Comparison of ENCODE assay signal across 8 cellular contexts in the genomic region with DNA sequence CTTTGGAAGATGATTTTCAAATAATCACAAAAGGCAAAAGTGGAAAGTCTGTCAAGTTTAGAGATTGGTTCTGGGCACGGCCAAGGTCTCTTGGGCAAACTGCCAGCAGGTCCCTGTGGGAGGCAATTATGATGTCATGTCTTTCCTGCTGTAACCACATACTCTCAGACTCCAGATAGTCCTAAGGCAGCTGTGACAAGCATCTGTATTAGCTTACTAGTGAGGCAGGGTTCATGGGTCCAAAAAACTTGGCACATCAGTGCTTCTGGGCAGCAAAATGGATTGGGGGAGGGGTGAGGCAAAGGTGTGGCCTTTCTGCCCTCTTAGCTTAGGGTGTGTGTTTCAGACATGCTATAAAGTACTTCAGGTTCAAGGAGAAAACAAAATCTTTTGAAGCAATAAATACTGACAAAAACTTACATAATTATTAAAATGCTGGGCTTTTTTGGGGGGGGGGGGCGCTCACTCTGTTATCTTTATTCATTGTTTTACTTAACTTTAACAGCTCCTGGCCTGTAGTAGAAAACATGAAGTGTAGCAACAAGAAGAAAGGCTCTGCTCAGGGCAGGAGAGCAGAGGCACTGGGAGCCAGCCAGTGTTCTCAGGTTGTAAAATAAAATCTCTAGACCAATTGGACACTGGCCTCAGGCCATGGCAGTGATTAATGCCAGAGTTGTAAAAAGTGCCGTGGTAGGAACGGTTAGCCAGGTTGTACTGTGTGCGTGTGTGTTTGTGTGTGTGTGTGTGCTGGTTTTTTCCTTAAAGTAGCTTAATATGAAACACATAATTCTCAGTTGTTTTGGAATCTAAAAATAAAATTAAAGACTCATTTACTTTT. TPM values are rescaled to one million over a fixed set of nuclear protein-coding genes. Genes with fewer than 3 reads are reported as not detected.
A peak's percentile ranks its signal among the peaks of the same experiment; 100 is the strongest.
DNase-seq lines count a peak whose midpoint lies in the region; ATAC-seq and TF ChIP-seq lines count a peak whose summit lies in the region.

No MANE protein-coding gene starts in this region.

- ATAC-seq in GM19468 (IDR thresholded peaks at IDR 0.05; ENCODE audit: extremely low read depth, unreplicated experiment) (peak; percentile 58), WTC11 (no peak)

- peaks cover 2% of the 10 kb centered on the region; the same call in 1 of the 2 replicates for H3K4me1 Mint-ChIP-seq in WTC11

- POLR2A ChIA-PET in WTC11 (lab: Charles Lee) = interaction anchor here (0.7 to 1.2 kb wide), 2 partner anchors 14 to 1082 kb away, joined by 4 to 5 read pairs; a partner anchor contains a TSS

- no peaks in the 10 kb centered on the region; the same call in 1 of the 2 replicates for H3K27me3 Mint-ChIP-seq in WTC11 (ENCODE audit: low read depth)

- no peaks in the 10 kb centered on the region for H3K36me3 Mint-ChIP-seq in WTC11

- DNase-seq in AG10803 (ENCODE audit: low read depth) (peak; percentile 82), NCI-H1105 treated with DMSO at 0.1 percent for 48 hours (lab: John Stamatoyannopoulos, UW) (peak; percentile 92), UCSD-AML1 (lab: John Stamatoyannopoulos, UW; ENCODE audit: unreplicated experiment) (peak; percentile 71), fibroblast of peridontal ligament (ENCODE audit: extremely low read depth) (peak; percentile 94), posterior vena cava (ENCODE audit: low spot score) (peak; percentile 91), WTC11 (ENCODE audit: low spot score) (no peak), NK-92 (lab: John Stamatoyannopoulos, UW; ENCODE audit: unreplicated experiment) (no peak)

- TF ChIP-seq CTCF in AG10803 (conservative IDR thresholded peaks at IDR 0.05; ENCODE audit: low read length) = no peak
- no peak for TF ChIP-seq CTCF in WTC11 (IDR thresholded peaks at IDR 0.05)

- CTCF ChIA-PET in WTC11 (lab: Charles Lee) = interaction anchor here (1.0 to 1.6 kb wide), 2 partner anchors 165 to 187 kb away, joined by 5 read pairs; no protein-coding TSS in a partner anchor

- no peak overlapping the region for H3K4me3 Mint-ChIP-seq in WTC11

- H3K9me3 Mint-ChIP-seq in WTC11 = peaks cover 3% of the 10 kb centered on the region

- no peak overlapping the region for H3K27ac Mint-ChIP-seq in WTC11

- H3K4me3 ChIP-seq in AG10803 (ENCODE audit: low read length) = no peak overlapping the region

- intact Hi-C loops in posterior vena cava (cut with DNase I) = no loop called here

TF ChIP-seq in WTC11, 78 proteins besides CTCF, POLR2A, EP300 and RAD21 (continues in another document):
- TF ChIP-seq, protein P1, sequence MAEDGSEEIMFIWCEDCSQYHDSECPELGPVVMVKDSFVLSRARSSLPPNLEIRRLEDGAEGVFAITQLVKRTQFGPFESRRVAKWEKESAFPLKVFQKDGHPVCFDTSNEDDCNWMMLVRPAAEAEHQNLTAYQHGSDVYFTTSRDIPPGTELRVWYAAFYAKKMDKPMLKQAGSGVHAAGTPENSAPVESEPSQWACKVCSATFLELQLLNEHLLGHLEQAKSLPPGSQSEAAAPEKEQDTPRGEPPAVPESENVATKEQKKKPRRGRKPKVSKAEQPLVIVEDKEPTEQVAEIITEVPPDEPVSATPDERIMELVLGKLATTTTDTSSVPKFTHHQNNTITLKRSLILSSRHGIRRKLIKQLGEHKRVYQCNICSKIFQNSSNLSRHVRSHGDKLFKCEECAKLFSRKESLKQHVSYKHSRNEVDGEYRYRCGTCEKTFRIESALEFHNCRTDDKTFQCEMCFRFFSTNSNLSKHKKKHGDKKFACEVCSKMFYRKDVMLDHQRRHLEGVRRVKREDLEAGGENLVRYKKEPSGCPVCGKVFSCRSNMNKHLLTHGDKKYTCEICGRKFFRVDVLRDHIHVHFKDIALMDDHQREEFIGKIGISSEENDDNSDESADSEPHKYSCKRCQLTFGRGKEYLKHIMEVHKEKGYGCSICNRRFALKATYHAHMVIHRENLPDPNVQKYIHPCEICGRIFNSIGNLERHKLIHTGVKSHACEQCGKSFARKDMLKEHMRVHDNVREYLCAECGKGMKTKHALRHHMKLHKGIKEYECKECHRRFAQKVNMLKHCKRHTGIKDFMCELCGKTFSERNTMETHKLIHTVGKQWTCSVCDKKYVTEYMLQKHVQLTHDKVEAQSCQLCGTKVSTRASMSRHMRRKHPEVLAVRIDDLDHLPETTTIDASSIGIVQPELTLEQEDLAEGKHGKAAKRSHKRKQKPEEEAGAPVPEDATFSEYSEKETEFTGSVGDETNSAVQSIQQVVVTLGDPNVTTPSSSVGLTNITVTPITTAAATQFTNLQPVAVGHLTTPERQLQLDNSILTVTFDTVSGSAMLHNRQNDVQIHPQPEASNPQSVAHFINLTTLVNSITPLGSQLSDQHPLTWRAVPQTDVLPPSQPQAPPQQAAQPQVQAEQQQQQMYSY (CRISPR knock-in tag; IDR thresholded peaks at IDR 0.05) = no peak
- no peak for TF ChIP-seq ZNF219 (CRISPR knock-in tag; IDR thresholded peaks at IDR 0.05; ENCODE audit: borderline replicate concordance)
- no peak for TF ChIP-seq IRF2 (CRISPR knock-in tag; IDR thresholded peaks at IDR 0.05; ENCODE audit: borderline replicate concordance, low read depth)
- TF ChIP-seq GTF2I (CRISPR knock-in tag; conservative IDR thresholded peaks at IDR 0.05) = no peak
- no peak for TF ChIP-seq RORB (CRISPR knock-in tag; IDR thresholded peaks at IDR 0.05)
- no peak for TF ChIP-seq ZBTB21 (CRISPR knock-in tag; IDR thresholded peaks at IDR 0.05; ENCODE audit: borderline replicate concordance)
- TF ChIP-seq, protein P2, sequence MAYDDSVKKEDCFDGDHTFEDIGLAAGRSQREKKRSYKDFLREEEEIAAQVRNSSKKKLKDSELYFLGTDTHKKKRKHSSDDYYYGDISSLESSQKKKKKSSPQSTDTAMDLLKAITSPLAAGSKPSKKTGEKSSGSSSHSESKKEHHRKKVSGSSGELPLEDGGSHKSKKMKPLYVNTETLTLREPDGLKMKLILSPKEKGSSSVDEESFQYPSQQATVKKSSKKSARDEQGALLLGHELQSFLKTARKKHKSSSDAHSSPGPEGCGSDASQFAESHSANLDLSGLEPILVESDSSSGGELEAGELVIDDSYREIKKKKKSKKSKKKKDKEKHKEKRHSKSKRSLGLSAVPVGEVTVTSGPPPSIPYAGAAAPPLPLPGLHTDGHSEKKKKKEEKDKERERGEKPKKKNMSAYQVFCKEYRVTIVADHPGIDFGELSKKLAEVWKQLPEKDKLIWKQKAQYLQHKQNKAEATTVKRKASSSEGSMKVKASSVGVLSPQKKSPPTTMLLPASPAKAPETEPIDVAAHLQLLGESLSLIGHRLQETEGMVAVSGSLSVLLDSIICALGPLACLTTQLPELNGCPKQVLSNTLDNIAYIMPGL (CRISPR knock-in tag; IDR thresholded peaks at IDR 0.05) = no peak
- TF ChIP-seq, protein P3, sequence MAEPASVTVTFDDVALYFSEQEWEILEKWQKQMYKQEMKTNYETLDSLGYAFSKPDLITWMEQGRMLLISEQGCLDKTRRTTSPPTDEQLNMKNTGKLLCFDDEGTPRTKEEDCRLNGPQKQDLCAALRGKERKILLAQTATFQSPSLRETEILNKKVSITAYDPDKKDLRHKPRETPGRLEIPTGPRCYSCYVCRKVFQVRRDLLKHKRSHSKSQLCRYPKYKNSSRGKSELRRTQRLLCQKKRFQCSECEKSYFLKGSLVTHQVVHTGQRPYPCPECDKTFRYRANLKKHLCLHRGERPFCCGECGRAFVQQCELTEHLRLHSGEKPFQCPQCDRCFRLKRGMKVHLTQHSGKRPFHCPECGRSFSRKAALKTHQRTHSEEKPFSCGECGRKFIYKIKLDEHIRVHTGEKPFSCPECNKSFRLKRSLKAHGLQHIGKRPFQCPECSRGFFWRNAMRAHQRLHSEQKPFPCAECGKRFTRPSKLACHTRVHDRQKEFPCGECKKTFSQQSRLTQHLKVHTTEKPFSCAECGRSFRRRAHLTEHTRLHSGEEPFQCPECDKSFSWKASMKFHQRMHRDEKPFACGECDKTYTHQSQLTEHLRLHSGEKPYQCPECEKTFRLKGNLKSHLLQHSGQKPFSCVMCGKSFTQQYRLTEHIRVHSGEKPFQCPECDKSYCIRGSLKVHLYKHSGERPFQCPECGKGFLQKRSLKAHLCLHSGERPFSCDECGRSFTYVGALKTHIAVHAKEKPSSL (CRISPR knock-in tag; conservative IDR thresholded peaks at IDR 0.05) = no peak
- no peak for TF ChIP-seq HMGA2 (CRISPR knock-in tag; IDR thresholded peaks at IDR 0.05)
- TF ChIP-seq FOXJ3 (CRISPR knock-in tag; IDR thresholded peaks at IDR 0.05; ENCODE audit: borderline replicate concordance) = no peak
- no peak for TF ChIP-seq ELF4 (CRISPR knock-in tag; IDR thresholded peaks at IDR 0.05; ENCODE audit: low read depth)
- TF ChIP-seq, protein P4, sequence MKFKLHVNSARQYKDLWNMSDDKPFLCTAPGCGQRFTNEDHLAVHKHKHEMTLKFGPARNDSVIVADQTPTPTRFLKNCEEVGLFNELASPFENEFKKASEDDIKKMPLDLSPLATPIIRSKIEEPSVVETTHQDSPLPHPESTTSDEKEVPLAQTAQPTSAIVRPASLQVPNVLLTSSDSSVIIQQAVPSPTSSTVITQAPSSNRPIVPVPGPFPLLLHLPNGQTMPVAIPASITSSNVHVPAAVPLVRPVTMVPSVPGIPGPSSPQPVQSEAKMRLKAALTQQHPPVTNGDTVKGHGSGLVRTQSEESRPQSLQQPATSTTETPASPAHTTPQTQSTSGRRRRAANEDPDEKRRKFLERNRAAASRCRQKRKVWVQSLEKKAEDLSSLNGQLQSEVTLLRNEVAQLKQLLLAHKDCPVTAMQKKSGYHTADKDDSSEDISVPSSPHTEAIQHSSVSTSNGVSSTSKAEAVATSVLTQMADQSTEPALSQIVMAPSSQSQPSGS (CRISPR knock-in tag; IDR thresholded peaks at IDR 0.05; ENCODE audit: borderline replicate concordance, low read depth) = no peak
- no peak for TF ChIP-seq CREM (CRISPR knock-in tag; IDR thresholded peaks at IDR 0.05)

RNA-seq across cellular contexts. Expression of a gene that starts 14.3 kb away (rescaled TPM):
- 10 to 100 TPM; 35.1 to 44.5 TPM for total RNA-seq in posterior vena cava
- 8.5 to 11.6 TPM (median 8.7 TPM) in 3 replicates for total RNA-seq in WTC11 (2021)

Comparison
In these comparisons a context has a peak if more than half of its experiments do, and no peak if none do; other contexts are left out.
1. DNase-seq: peak in AG10803 (single experiment), NCI-H1105 treated with DMSO at 0.1 percent for 48 hours (single experiment), UCSD-AML1 (single experiment), fibroblast of peridontal ligament (single experiment) and posterior vena cava (single experiment); none in WTC11 (single experiment) and NK-92 (single experiment).